1 cellular context compared by ENCODE assay signal in genomic region chr15:65304393-65305143, GRCh38.
TF ChIP-seq lines count a peak whose summit lies in the region.

Gene RNU5B-1 (plus strand): TSS chr15:65304677.

TF ChIP-seq in HepG2, 621 proteins besides CTCF, POLR2A, EP300 and RAD21 (continued from another document):
- TF ChIP-seq MIER3 (CRISPR knock-in tag; IDR thresholded peaks at IDR 0.05; ENCODE audit: borderline replicate concordance) (peak; percentile 55; the same call in 1 of the 2 replicates), ATF7-NPFF (CRISPR knock-in tag; IDR thresholded peaks at IDR 0.05; ENCODE audit: low read depth) (peak; percentile 82), ZNF350 (CRISPR knock-in tag; IDR thresholded peaks at IDR 0.05; ENCODE audit: borderline replicate concordance, low read depth) (peak; percentile 45; the same call in 1 of the 2 replicates), PHF21A (CRISPR knock-in tag; IDR thresholded peaks at IDR 0.05) (peak; percentile 53), THAP8 (CRISPR knock-in tag; IDR thresholded peaks at IDR 0.05; ENCODE audit: borderline replicate concordance) (peak; percentile 81; the same call in 1 of the 2 replicates), HOMEZ (CRISPR knock-in tag; IDR thresholded peaks at IDR 0.05; ENCODE audit: low read depth) (peak; percentile 61; the same call in 1 of the 2 replicates), ZFX (CRISPR knock-in tag; IDR thresholded peaks at IDR 0.05; ENCODE audit: low read depth) (peak; percentile 24; the same call in 1 of the 2 replicates), POLR2G (IDR thresholded peaks at IDR 0.05; ENCODE audit: low read depth, low read length) (peak; percentile 99), ZNF7 (CRISPR knock-in tag; IDR thresholded peaks at IDR 0.05) (0 out of 2 replicates have a peak, but pooled peaks have one; percentile 37), ERF (CRISPR knock-in tag; IDR thresholded peaks at IDR 0.05) (peak; percentile 92), LCORL (IDR thresholded peaks at IDR 0.05) (no peak), LCORL (CRISPR knock-in tag; IDR thresholded peaks at IDR 0.05) (0 out of 2 replicates have a peak, but pooled peaks have one; percentile 26), TBX2 (CRISPR knock-in tag; IDR thresholded peaks at IDR 0.05; ENCODE audit: borderline replicate concordance) (no peak), POGZ (CRISPR knock-in tag; IDR thresholded peaks at IDR 0.05) (peak; percentile 65; the same call in 1 of the 2 replicates), ZNF33B (CRISPR knock-in tag; IDR thresholded peaks at IDR 0.05) (no peak), ZNF772 (CRISPR knock-in tag; IDR thresholded peaks at IDR 0.05) (peak; percentile 46; the same call in 1 of the 2 replicates), ARNT2 (CRISPR knock-in tag; IDR thresholded peaks at IDR 0.05; ENCODE audit: low read depth) (peak; percentile 56; the same call in 1 of the 2 replicates), TAF1 (CRISPR knock-in tag; IDR thresholded peaks at IDR 0.05) (no peak), ZNF530 (CRISPR knock-in tag; IDR thresholded peaks at IDR 0.05; ENCODE audit: low read depth) (no peak), GTF2F1 (IDR thresholded peaks at IDR 0.05; ENCODE audit: low read length) (peak; percentile 99)
- TF ChIP-seq, protein P1, sequence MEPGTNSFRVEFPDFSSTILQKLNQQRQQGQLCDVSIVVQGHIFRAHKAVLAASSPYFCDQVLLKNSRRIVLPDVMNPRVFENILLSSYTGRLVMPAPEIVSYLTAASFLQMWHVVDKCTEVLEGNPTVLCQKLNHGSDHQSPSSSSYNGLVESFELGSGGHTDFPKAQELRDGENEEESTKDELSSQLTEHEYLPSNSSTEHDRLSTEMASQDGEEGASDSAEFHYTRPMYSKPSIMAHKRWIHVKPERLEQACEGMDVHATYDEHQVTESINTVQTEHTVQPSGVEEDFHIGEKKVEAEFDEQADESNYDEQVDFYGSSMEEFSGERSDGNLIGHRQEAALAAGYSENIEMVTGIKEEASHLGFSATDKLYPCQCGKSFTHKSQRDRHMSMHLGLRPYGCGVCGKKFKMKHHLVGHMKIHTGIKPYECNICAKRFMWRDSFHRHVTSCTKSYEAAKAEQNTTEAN (CRISPR knock-in tag; conservative IDR thresholded peaks at IDR 0.05), result no peak
- TF ChIP-seq, protein P2, sequence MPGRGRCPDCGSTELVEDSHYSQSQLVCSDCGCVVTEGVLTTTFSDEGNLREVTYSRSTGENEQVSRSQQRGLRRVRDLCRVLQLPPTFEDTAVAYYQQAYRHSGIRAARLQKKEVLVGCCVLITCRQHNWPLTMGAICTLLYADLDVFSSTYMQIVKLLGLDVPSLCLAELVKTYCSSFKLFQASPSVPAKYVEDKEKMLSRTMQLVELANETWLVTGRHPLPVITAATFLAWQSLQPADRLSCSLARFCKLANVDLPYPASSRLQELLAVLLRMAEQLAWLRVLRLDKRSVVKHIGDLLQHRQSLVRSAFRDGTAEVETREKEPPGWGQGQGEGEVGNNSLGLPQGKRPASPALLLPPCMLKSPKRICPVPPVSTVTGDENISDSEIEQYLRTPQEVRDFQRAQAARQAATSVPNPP (CRISPR knock-in tag; IDR thresholded peaks at IDR 0.05), result peak; percentile 82; the same call in 1 of the 2 replicates
